In genomic region chr12:74169607-74170006, GRCh38 we compare ENCODE assay signal across 4 cellular contexts.
A peak's percentile ranks its signal among the peaks of the same experiment; 100 is the strongest.
TF ChIP-seq lines count a peak whose summit lies in the region.

No MANE protein-coding gene starts in this region.

TF ChIP-seq in HepG2, 621 proteins besides CTCF, POLR2A, EP300 and RAD21:
- TF ChIP-seq JUN (CRISPR knock-in tag; IDR thresholded peaks at IDR 0.05): no peak
- peak; percentile 44; the same call in 1 of the 2 replicates for TF ChIP-seq NFE2L2 (IDR thresholded peaks at IDR 0.05; ENCODE audit: low read length)

TF ChIP-seq in A549, 52 proteins besides CTCF, POLR2A, EP300 and RAD21:
- no peak for TF ChIP-seq ZC3H11A (IDR thresholded peaks at IDR 0.05)
- TF ChIP-seq, protein P1, sequence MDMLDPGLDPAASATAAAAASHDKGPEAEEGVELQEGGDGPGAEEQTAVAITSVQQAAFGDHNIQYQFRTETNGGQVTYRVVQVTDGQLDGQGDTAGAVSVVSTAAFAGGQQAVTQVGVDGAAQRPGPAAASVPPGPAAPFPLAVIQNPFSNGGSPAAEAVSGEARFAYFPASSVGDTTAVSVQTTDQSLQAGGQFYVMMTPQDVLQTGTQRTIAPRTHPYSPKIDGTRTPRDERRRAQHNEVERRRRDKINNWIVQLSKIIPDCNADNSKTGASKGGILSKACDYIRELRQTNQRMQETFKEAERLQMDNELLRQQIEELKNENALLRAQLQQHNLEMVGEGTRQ (IDR thresholded peaks at IDR 0.05): no peak
- no peak for TF ChIP-seq PBX3 (IDR thresholded peaks at IDR 0.05)
- peak; percentile 58 for TF ChIP-seq NFE2L2 (conservative IDR thresholded peaks at IDR 0.05; ENCODE audit: low read length)
- TF ChIP-seq SMC3 (IDR thresholded peaks at IDR 0.05): no peak

TF ChIP-seq in IMR-90, 13 proteins besides CTCF, POLR2A, EP300 and RAD21:
- TF ChIP-seq MAZ (IDR thresholded peaks at IDR 0.05; ENCODE audit: borderline replicate concordance, low read depth, low read length) (no peak), NFE2L2 (IDR thresholded peaks at IDR 0.05; ENCODE audit: low read depth, low read length) (peak; percentile 45; the same call in 1 of the 2 replicates)
TF ChIP-seq in IMR-90: peak in this region for 1.

TF ChIP-seq in K562, 482 proteins besides CTCF, POLR2A, EP300 and RAD21 (continues in another document):
- TF ChIP-seq NCOR1 (IDR thresholded peaks at IDR 0.05) (no peak), ZNF316 (IDR thresholded peaks at IDR 0.05) (peak; percentile 77), DEAF1 (CRISPR knock-in tag; IDR thresholded peaks at IDR 0.05) (no peak), ZBTB2 (IDR thresholded peaks at IDR 0.05) (no peak), FOXK2 (conservative IDR thresholded peaks at IDR 0.05 in 1 of 2, IDR thresholded peaks at IDR 0.05 in 1 of 2; ENCODE audit: low read depth in 2 of 2) (no peak), PREB (CRISPR knock-in tag; IDR thresholded peaks at IDR 0.05) (no peak), PRPF4 (IDR thresholded peaks at IDR 0.05; ENCODE audit: insufficient read depth, low read depth, low read length, poor library complexity, severe bottlenecking) (no peak), C11orf30 (IDR thresholded peaks at IDR 0.05; ENCODE audit: low read depth) (peak; percentile 69), TSC22D4 (tag; IDR thresholded peaks at IDR 0.05) (no peak), JUND (IDR thresholded peaks at IDR 0.05; ENCODE audit: borderline replicate concordance, low read depth, low read length) (no peak), JUND (tag; IDR thresholded peaks at IDR 0.05; ENCODE audit: borderline replicate concordance, low read depth, low read length) (no peak), CREB5 (CRISPR knock-in tag; IDR thresholded peaks at IDR 0.05) (no peak), TBL1XR1 (IDR thresholded peaks at IDR 0.05; ENCODE audit: low read length in 2 of 2) (no peak), NR0B1 (IDR thresholded peaks at IDR 0.05; ENCODE audit: partially characterized antibody) (no peak), MXI1 (IDR thresholded peaks at IDR 0.05; ENCODE audit: low read depth, low read length) (no peak), MAFF (IDR thresholded peaks at IDR 0.05; ENCODE audit: low read length) (peak; percentile 25; the same call in 1 of the 2 replicates), MCM5 (IDR thresholded peaks at IDR 0.05; ENCODE audit: low read depth) (no peak), NFE2 (IDR thresholded peaks at IDR 0.05; ENCODE audit: low read depth) (peak; percentile 55), CREM (IDR thresholded peaks at IDR 0.05; ENCODE audit: low read depth) (no peak), ZNF41 (CRISPR knock-in tag; conservative IDR thresholded peaks at IDR 0.05) (no peak), RBFOX2 (IDR thresholded peaks at IDR 0.05; ENCODE audit: low read depth, low read length) (no peak), ZBED1 (IDR thresholded peaks at IDR 0.05) (no peak), HMG20A (CRISPR knock-in tag; conservative IDR thresholded peaks at IDR 0.05) (no peak), GABPA (tag; conservative IDR thresholded peaks at IDR 0.05; ENCODE audit: low read depth) (no peak), MAFG (tag; conservative IDR thresholded peaks at IDR 0.05) (peak; percentile 78), SMARCA4 (IDR thresholded peaks at IDR 0.05) (no peak), ZNF609 (CRISPR knock-in tag; IDR thresholded peaks at IDR 0.05; ENCODE audit: borderline replicate concordance) (no peak), POLR2H (tag; IDR thresholded peaks at IDR 0.05; ENCODE audit: low read depth) (no peak), NFE2L1 (tag; IDR thresholded peaks at IDR 0.05; ENCODE audit: borderline replicate concordance, low read depth) (peak; percentile 66; the same call in 1 of the 2 replicates), GABPB2 (CRISPR knock-in tag; conservative IDR thresholded peaks at IDR 0.05) (no peak), KLF16 (IDR thresholded peaks at IDR 0.05) (no peak), ZNF408 (CRISPR knock-in tag; IDR thresholded peaks at IDR 0.05; ENCODE audit: low read depth) (no peak), ZC3H4 (CRISPR knock-in tag; IDR thresholded peaks at IDR 0.05; ENCODE audit: borderline replicate concordance) (no peak), CBX2 (IDR thresholded peaks at IDR 0.05; ENCODE audit: insufficient read depth, low read length, poor library complexity, severe bottlenecking) (no peak)
- TF ChIP-seq, protein P2, sequence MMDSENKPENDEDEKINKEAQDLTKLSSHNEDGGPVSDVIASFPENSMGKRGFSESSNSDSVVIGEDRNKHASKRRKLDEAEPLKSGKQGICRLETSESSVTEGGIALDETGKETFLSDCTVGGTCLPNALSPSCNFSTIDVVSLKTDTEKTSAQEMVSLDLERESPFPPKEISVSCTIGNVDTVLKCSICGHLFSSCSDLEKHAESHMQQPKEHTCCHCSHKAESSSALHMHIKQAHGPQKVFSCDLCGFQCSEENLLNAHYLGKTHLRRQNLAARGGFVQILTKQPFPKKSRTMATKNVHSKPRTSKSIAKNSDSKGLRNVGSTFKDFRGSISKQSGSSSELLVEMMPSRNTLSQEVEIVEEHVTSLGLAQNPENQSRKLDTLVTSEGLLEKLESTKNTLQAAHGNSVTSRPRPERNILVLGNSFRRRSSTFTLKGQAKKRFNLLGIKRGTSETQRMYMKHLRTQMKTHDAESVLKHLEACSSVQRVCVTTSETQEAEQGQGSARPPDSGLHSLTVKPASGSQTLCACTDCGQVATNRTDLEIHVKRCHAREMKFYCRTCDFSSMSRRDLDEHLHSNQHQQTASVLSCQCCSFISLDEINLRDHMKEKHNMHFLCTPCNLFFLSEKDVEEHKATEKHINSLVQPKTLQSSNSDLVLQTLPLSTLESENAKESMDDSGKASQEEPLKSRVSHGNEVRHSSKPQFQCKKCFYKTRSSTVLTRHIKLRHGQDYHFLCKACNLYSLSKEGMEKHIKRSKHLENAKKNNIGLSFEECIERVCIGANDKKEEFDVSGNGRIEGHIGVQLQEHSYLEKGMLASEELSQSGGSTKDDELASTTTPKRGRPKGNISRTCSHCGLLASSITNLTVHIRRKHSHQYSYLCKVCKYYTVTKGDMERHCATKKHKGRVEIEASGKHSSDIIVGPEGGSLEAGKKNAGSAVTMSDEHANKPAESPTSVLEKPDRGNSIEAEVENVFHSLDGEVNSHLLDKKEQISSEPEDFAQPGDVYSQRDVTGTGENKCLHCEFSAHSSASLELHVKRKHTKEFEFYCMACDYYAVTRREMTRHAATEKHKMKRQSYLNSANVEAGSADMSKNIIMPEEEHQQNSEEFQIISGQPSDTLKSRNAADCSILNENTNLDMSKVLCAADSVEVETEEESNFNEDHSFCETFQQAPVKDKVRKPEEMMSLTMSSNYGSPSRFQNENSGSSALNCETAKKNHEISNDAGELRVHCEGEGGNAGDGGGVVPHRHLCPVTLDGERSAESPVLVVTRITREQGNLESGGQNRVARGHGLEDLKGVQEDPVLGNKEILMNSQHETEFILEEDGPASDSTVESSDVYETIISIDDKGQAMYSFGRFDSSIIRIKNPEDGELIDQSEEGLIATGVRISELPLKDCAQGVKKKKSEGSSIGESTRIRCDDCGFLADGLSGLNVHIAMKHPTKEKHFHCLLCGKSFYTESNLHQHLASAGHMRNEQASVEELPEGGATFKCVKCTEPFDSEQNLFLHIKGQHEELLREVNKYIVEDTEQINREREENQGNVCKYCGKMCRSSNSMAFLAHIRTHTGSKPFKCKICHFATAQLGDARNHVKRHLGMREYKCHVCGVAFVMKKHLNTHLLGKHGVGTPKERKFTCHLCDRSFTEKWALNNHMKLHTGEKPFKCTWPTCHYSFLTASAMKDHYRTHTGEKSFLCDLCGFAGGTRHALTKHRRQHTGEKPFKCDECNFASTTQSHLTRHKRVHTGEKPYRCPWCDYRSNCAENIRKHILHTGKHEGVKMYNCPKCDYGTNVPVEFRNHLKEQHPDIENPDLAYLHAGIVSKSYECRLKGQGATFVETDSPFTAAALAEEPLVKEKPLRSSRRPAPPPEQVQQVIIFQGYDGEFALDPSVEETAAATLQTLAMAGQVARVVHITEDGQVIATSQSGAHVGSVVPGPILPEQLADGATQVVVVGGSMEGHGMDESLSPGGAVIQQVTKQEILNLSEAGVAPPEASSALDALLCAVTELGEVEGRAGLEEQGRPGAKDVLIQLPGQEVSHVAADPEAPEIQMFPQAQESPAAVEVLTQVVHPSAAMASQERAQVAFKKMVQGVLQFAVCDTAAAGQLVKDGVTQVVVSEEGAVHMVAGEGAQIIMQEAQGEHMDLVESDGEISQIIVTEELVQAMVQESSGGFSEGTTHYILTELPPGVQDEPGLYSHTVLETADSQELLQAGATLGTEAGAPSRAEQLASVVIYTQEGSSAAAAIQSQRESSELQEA (IDR thresholded peaks at IDR 0.05; ENCODE audit: low read depth): no peak
